ENCODE assay signal across 8 cellular contexts in the genomic region with DNA sequence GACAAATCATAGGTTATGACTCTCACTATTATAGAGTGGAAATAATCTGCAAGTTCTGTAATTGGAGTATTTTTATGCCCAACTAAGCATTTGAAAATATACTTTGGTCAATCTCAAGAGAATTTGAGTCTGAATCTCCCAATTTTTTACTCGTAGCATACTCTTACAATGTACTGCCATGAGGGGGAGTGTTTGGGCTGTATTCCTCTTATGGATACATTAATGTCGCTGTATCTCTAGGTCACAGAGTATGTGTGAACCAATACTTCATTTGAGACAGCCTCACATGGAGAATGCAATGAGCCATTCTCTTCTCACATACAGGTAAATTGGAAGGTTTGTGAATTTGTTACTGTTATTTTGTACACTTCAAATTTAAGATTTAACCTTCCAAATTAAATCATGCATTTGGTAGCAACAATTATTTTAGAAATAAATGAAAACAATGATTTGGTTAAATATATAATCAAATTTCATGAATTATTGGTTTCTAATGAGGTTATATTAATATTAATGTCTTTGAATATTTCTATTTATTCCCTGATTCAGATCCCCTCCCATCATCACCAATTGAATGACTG. TPM values are rescaled to one million over a fixed set of nuclear protein-coding genes. Genes with fewer than 3 reads are reported as not detected.
A peak's percentile ranks its signal among the peaks of the same experiment; 100 is the strongest.
DNase-seq lines count a peak whose midpoint lies in the region; ATAC-seq, FAIRE-seq and TF ChIP-seq lines count a peak whose summit lies in the region.

No MANE protein-coding gene starts in this region.

- H3K9ac ChIP-seq in keratinocyte (ENCODE audit: control insufficient read depth, extremely low read depth, insufficient read depth, low read length), result no peak overlapping the region

- H3K4me3 ChIP-seq in keratinocyte (ENCODE audit: control insufficient read depth in 2 of 3, extremely low read depth in 1 of 3, insufficient read depth in 2 of 3, low read depth in 1 of 3, low read length in 3 of 3), result no peak overlapping the region
- no peak overlapping the region for H3K4me3 ChIP-seq in thyroid gland (replicated peaks in 1 of 3)

- no peak overlapping the region for H3K27ac Mint-ChIP-seq in activated T-cell treated with anti-CD3 and anti-CD28 coated beads, Interleukin-2, amount 50 U/mL, for 72 hours
- H3K27ac Mint-ChIP-seq in activated T-cell treated with anti-CD3 and anti-CD28 coated beads, Interleukin-2, amount 50 U/mL, for 24 hours, result no peak overlapping the region
- no peak overlapping the region for H3K27ac Mint-ChIP-seq in brain

- no peaks in the 10 kb centered on the region for H3K9me3 Mint-ChIP-seq in activated T-cell treated with anti-CD3 and anti-CD28 coated beads, Interleukin-2, amount 50 U/mL, for 72 hours
- H3K9me3 Mint-ChIP-seq in activated T-cell treated with anti-CD3 and anti-CD28 coated beads, Interleukin-2, amount 50 U/mL, for 24 hours, result no peaks in the 10 kb centered on the region
- H3K9me3 Mint-ChIP-seq in brain, result no peaks in the 10 kb centered on the region

- H3K27me3 Mint-ChIP-seq in activated T-cell treated with anti-CD3 and anti-CD28 coated beads, Interleukin-2, amount 50 U/mL, for 72 hours (ENCODE audit: low read depth), result no peaks in the 10 kb centered on the region
- H3K27me3 Mint-ChIP-seq in activated T-cell treated with anti-CD3 and anti-CD28 coated beads, Interleukin-2, amount 50 U/mL, for 24 hours, result peaks cover 5% of the 10 kb centered on the region
- peaks cover 15% of the 10 kb centered on the region for H3K27me3 Mint-ChIP-seq in brain

- peaks cover 8% of the 10 kb centered on the region for H3K4me1 Mint-ChIP-seq in activated T-cell treated with anti-CD3 and anti-CD28 coated beads, Interleukin-2, amount 50 U/mL, for 72 hours (ENCODE audit: low read depth)
- peaks cover 8% of the 10 kb centered on the region for H3K4me1 Mint-ChIP-seq in activated T-cell treated with anti-CD3 and anti-CD28 coated beads, Interleukin-2, amount 50 U/mL, for 24 hours (ENCODE audit: low read depth)
- H3K4me1 Mint-ChIP-seq in brain, result no peaks in the 10 kb centered on the region

- WGBS in thyroid gland, 2 donors, result 4 to 9% methylated on average over 2 of the region's 2 CpGs

- H3K36me3 ChIP-seq in keratinocyte (ENCODE audit: control insufficient read depth in 2 of 2, extremely low read depth in 1 of 2, insufficient read depth in 2 of 2, low read length in 2 of 2) (no peaks in the 10 kb centered on the region), thyroid gland (no peaks in the 10 kb centered on the region)

- H3K4me1 ChIP-seq in keratinocyte (ENCODE audit: control insufficient read depth, extremely low read depth, insufficient read depth, low read length) (no peaks in the 10 kb centered on the region), thyroid gland (no peaks in the 10 kb centered on the region)

- intact Hi-C loops in thyroid gland (cut with DNase I), result loop anchor here (10.0 kb wide), 1 partner anchor 197 kb away; no protein-coding TSS in a partner anchor

- dilution Hi-C loops in keratinocyte (cut with MboI; ENCODE audit: extremely low pct_ligation_motif_present, low sequenced_read_pairs), result loop anchor here (25.0 kb wide), 1 partner anchor 185 kb away; no protein-coding TSS in a partner anchor

- no peaks in the 10 kb centered on the region for H4K20me1 ChIP-seq in keratinocyte (ENCODE audit: control insufficient read depth, extremely low read depth, insufficient read depth, low read length)

- no peak for TF ChIP-seq POLR2A in thyroid gland (IDR thresholded peaks at IDR 0.05)

- no peak overlapping the region for H3K27ac ChIP-seq in keratinocyte (ENCODE audit: control insufficient read depth, insufficient read depth, low read length)
- no peak overlapping the region for H3K27ac ChIP-seq in thyroid gland

- H2AFZ ChIP-seq in keratinocyte (ENCODE audit: control insufficient read depth, low read length), result no peak overlapping the region

- no peak overlapping the region for H3K4me3 Mint-ChIP-seq in activated T-cell treated with anti-CD3 and anti-CD28 coated beads, Interleukin-2, amount 50 U/mL, for 72 hours
- no peak overlapping the region for H3K4me3 Mint-ChIP-seq in activated T-cell treated with anti-CD3 and anti-CD28 coated beads, Interleukin-2, amount 50 U/mL, for 24 hours
- peak overlapping the region in 1 of 5 experiments; percentile 50 for H3K4me3 Mint-ChIP-seq in brain

- no peaks in the 10 kb centered on the region for H3K36me3 Mint-ChIP-seq in activated T-cell treated with anti-CD3 and anti-CD28 coated beads, Interleukin-2, amount 50 U/mL, for 72 hours (ENCODE audit: insufficient read depth in 2 of 2)
- H3K36me3 Mint-ChIP-seq in activated T-cell treated with anti-CD3 and anti-CD28 coated beads, Interleukin-2, amount 50 U/mL, for 24 hours (ENCODE audit: low read depth), result no peaks in the 10 kb centered on the region
- H3K36me3 Mint-ChIP-seq in brain, result no peaks in the 10 kb centered on the region

- H3K4me2 ChIP-seq in keratinocyte (ENCODE audit: control insufficient read depth, extremely low read depth, insufficient read depth, low read depth, low read length), result no peak overlapping the region

- TF ChIP-seq CTCF in brain (conservative IDR thresholded peaks at IDR 0.05), result peak; percentile 78 to 84
- TF ChIP-seq CTCF in keratinocyte (optimal IDR thresholded peaks at IDR 0.05 in 1 of 3, IDR thresholded peaks at IDR 0.05 in 1 of 3, conservative IDR thresholded peaks at IDR 0.05 in 1 of 3; ENCODE audit: extremely low read depth in 1 of 3, insufficient read depth in 2 of 3, low read length in 3 of 3), result peak in 2 of 3 experiments; percentile 46 to 66
- TF ChIP-seq CTCF in thyroid gland (IDR thresholded peaks at IDR 0.05), result peak in 5 of 6 experiments; percentile 43 to 96 (median 73)

- FAIRE-seq in keratinocyte (lab: Jason Lieb, UNC), result peak; percentile 59

- no peaks in the 10 kb centered on the region for H3K79me2 ChIP-seq in keratinocyte (ENCODE audit: control insufficient read depth, insufficient read depth, low read length)

- no peaks in the 10 kb centered on the region for H3K27me3 ChIP-seq in keratinocyte (ENCODE audit: control insufficient read depth, extremely low read depth, insufficient read depth, low read length)
- no peaks in the 10 kb centered on the region for H3K27me3 ChIP-seq in thyroid gland

- ATAC-seq in activated T-cell treated with anti-CD3 and anti-CD28 coated beads, Interleukin-2, amount 50 U/mL, for 72 hours (replicated peaks in 1 of 2), result peak; percentile 100
- peak; percentile 97 for ATAC-seq in GM21576 (IDR thresholded peaks at IDR 0.05; ENCODE audit: unreplicated experiment)

- no peaks in the 10 kb centered on the region for H3K9me3 ChIP-seq in keratinocyte (ENCODE audit: control insufficient read depth, low read depth, low read length)
- no peaks in the 10 kb centered on the region for H3K9me3 ChIP-seq in thyroid gland

- DNase-seq in activated T-cell treated with anti-CD3 and anti-CD28 coated beads, Interleukin-2, amount 50 U/mL, for 72 hours, result peak; percentile 53 to 54
- DNase-seq in activated T-cell treated with anti-CD3 and anti-CD28 coated beads, Interleukin-2, amount 50 U/mL, for 24 hours, result no peak
- DNase-seq in HS-27A (ENCODE audit: low read depth) (peak; percentile 42), NOMO-1 treated with dmso at 0.1 percent for 144 hours (lab: John Stamatoyannopoulos, UW; ENCODE audit: unreplicated experiment) (peak; percentile 55), keratinocyte (ENCODE audit: low read depth, low spot score) (peak; percentile 17), thyroid gland (peak in 1 of 2 donors; percentile 21)

- H3K9me1 ChIP-seq in keratinocyte (ENCODE audit: control insufficient read depth, extremely low read depth, insufficient read depth, low read length), result no peaks in the 10 kb centered on the region

RNA-seq across cellular contexts. Expression of a gene that starts 5.5 kb away (rescaled TPM):
- 10 to 100 TPM; 23.5 to 27.4 TPM for total RNA-seq in activated T-cell treated with anti-CD3 and anti-CD28 coated beads, Interleukin-2, amount 50 U/mL, for 72 hours
- polyA plus RNA-seq in brain (ENCODE audit: insufficient read depth, low read depth, low replicate concordance) (82.6 TPM), keratinocyte (0.05 to 0.14 TPM (median 0.07 TPM) in 3 replicates)
- not detected for polyA plus RNA-seq in keratinocyte (2011; ENCODE audit: low read depth)
- 0.07 TPM in 1 of 2 replicates, not detected in the other for polyA plus RNA-seq in keratinocyte (2011; cell fraction: cytosol; rRNA removed)
- 0.29 and 0.39 TPM in 2 replicates for polyA plus RNA-seq in keratinocyte (2011; cell fraction: nucleus; rRNA removed)
- polyA plus RNA-seq in keratinocyte (2012; ENCODE audit: low replicate concordance), result 0.10 and 0.41 TPM in 2 replicates
- not detected in 3 replicates for polyA minus RNA-seq in keratinocyte
- polyA minus RNA-seq in keratinocyte (2011; cell fraction: cytosol; rRNA and poly(A)+ RNA removed), result not detected
- polyA minus RNA-seq in keratinocyte (2011; cell fraction: nucleus; rRNA and poly(A)+ RNA removed), result not detected in 2 replicates
- total RNA-seq in thyroid gland, result 10 to 100 TPM; 13.2 to 18.7 (median 15.8) TPM

RNA-seq across cellular contexts. Expression of a gene that starts 33.4 kb away (rescaled TPM):
- total RNA-seq in activated T-cell treated with anti-CD3 and anti-CD28 coated beads, Interleukin-2, amount 50 U/mL, for 72 hours, result not detected
- polyA plus RNA-seq in brain (ENCODE audit: insufficient read depth, low read depth, low replicate concordance) (not detected), keratinocyte (not detected in 3 replicates)
- polyA plus RNA-seq in keratinocyte (2011; ENCODE audit: low read depth), result not detected
- polyA plus RNA-seq in keratinocyte (2011; cell fraction: cytosol; rRNA removed), result not detected in 2 replicates
- polyA plus RNA-seq in keratinocyte (2011; cell fraction: nucleus; rRNA removed), result not detected in 2 replicates
- not detected in 2 replicates for polyA plus RNA-seq in keratinocyte (2012; ENCODE audit: low replicate concordance)
- polyA minus RNA-seq in keratinocyte, result not detected in 3 replicates
- not detected for polyA minus RNA-seq in keratinocyte (2011; cell fraction: cytosol; rRNA and poly(A)+ RNA removed)
- polyA minus RNA-seq in keratinocyte (2011; cell fraction: nucleus; rRNA and poly(A)+ RNA removed), result not detected in 2 replicates
- total RNA-seq in thyroid gland, result under 1 TPM in 1 of 4 donors, not detected in 3; 0.11 TPM
